Comparison of ENCODE assay signal across 8 cellular contexts in genomic region chr20:32359633-32360332, GRCh38. TPM values are rescaled to one million over a fixed set of nuclear protein-coding genes. Genes with fewer than 3 reads are reported as not detected.
A peak's percentile ranks its signal among the peaks of the same experiment; 100 is the strongest.
DNase-seq lines count a peak whose midpoint lies in the region; ATAC-seq and TF ChIP-seq lines count a peak whose summit lies in the region.

No MANE protein-coding gene starts in this region.

- TF ChIP-seq CTCF in right atrium auricular region (IDR thresholded peaks at IDR 0.05) = no peak

- CTCF ChIA-PET in activated CD8-positive, alpha-beta T cell treated with anti-CD3 and anti-CD28 coated beads, Interleukin-2, amount 10 ng/mL, durations not matched to agents 7 days and 5 days (lab: Charles Lee) = interaction anchor here (0.6 to 1.2 kb wide), 7 partner anchors 12 to 418 kb away, joined by 3 to 4 read pairs (median 3); no protein-coding TSS in a partner anchor

- DNase-seq in right atrium auricular region (ENCODE audit: low spot score) = no peak
- no peak for DNase-seq in cardiac septum (ENCODE audit: low spot score)
- peak; percentile 40 for DNase-seq in activated CD8-positive, alpha-beta T cell treated with anti-CD3 and anti-CD28 coated beads, Interleukin-2, amount 10 ng/mL, durations not matched to agents 7 days and 5 days
- DNase-seq in hepatic stellate cell (ENCODE audit: low spot score) = peak; percentile 70
- DNase-seq in kidney glomerular epithelial cell (lab: John Stamatoyannopoulos, UW) = no peak

- H3K4me3 Mint-ChIP-seq in activated CD8-positive, alpha-beta T cell treated with anti-CD3 and anti-CD28 coated beads, Interleukin-2, amount 10 ng/mL, durations not matched to agents 7 days and 5 days = peak overlapping the region; percentile 88

- no peaks in the 10 kb centered on the region for H3K27me3 Mint-ChIP-seq in activated CD8-positive, alpha-beta T cell treated with anti-CD3 and anti-CD28 coated beads, Interleukin-2, amount 10 ng/mL, durations not matched to agents 7 days and 5 days (ENCODE audit: low read depth)

- peak overlapping the region; percentile 88 for H3K27ac Mint-ChIP-seq in activated CD8-positive, alpha-beta T cell treated with anti-CD3 and anti-CD28 coated beads, Interleukin-2, amount 10 ng/mL, durations not matched to agents 7 days and 5 days

- no peaks in the 10 kb centered on the region for H3K9me3 Mint-ChIP-seq in activated CD8-positive, alpha-beta T cell treated with anti-CD3 and anti-CD28 coated beads, Interleukin-2, amount 10 ng/mL, durations not matched to agents 7 days and 5 days (ENCODE audit: insufficient read depth)

- ATAC-seq in activated CD8-positive, alpha-beta T cell treated with anti-CD3 and anti-CD28 coated beads, Interleukin-2, amount 10 ng/mL, durations not matched to agents 7 days and 5 days = no peak
- no peak for ATAC-seq in GM18858 (IDR thresholded peaks at IDR 0.05; ENCODE audit: unreplicated experiment)
- no peak for ATAC-seq in HG02973 (IDR thresholded peaks at IDR 0.05; ENCODE audit: unreplicated experiment)

- peaks cover 0 to 68% of the 10 kb centered on the region in 2 donors for H3K4me1 ChIP-seq in right atrium auricular region

- H3K36me3 Mint-ChIP-seq in activated CD8-positive, alpha-beta T cell treated with anti-CD3 and anti-CD28 coated beads, Interleukin-2, amount 10 ng/mL, durations not matched to agents 7 days and 5 days (ENCODE audit: low read depth) = peaks cover 13% of the 10 kb centered on the region

- H3K4me1 Mint-ChIP-seq in activated CD8-positive, alpha-beta T cell treated with anti-CD3 and anti-CD28 coated beads, Interleukin-2, amount 10 ng/mL, durations not matched to agents 7 days and 5 days (ENCODE audit: low read depth) = peaks cover 65% of the 10 kb centered on the region

- peak overlapping the region; percentile 90 to 94 for H3K4me3 ChIP-seq in right atrium auricular region
- H3K4me3 ChIP-seq in skin epidermis = peak overlapping the region; percentile 61 to 93 (median 84)

- intact Hi-C loops in cardiac septum (cut with DNase I) = loop anchor here (1.0 to 5.0 kb wide), 5 partner anchors 74 to 251 kb away; partner anchors contain the start of genes KIF3B, PLAGL2, POFUT1 and TM9SF4

- no peaks in the 10 kb centered on the region for H3K9me3 ChIP-seq in right atrium auricular region

- no peaks in the 10 kb centered on the region for H3K36me3 ChIP-seq in right atrium auricular region

- no peaks in the 10 kb centered on the region for H3K27me3 ChIP-seq in right atrium auricular region

- H3K27ac ChIP-seq in right atrium auricular region = peak overlapping the region; percentile 95 to 98
- peak overlapping the region in 19 of 21 experiments; percentile 90 to 99 (median 98) for H3K27ac ChIP-seq in skin epidermis

- POLR2A ChIA-PET in activated CD8-positive, alpha-beta T cell treated with anti-CD3 and anti-CD28 coated beads, Interleukin-2, amount 10 ng/mL, durations not matched to agents 7 days and 5 days (lab: Charles Lee) = interaction anchor here (0.5 to 3.6 kb wide), 16 partner anchors 8 to 670 kb away, joined by 3 to 11 read pairs (median 4); partner anchors contain the start of gene TM9SF4

RNA-seq across cellular contexts. Expression of gene ASXL1, which starts 1.7 kb away (rescaled TPM):
- total RNA-seq in right atrium auricular region (10 to 100 TPM; 15.9 to 30.5 TPM), cardiac septum (36.3 TPM)
- 10 to 100 TPM; 91.7 to 97.4 TPM for total RNA-seq in activated CD8-positive, alpha-beta T cell treated with anti-CD3 and anti-CD28 coated beads, Interleukin-2, amount 10 ng/mL, durations not matched to agents 7 days and 5 days

Comparison
In these comparisons a context has a peak if more than half of its experiments do, and no peak if none do; other contexts are left out.
1. DNase-seq: peak in activated CD8-positive, alpha-beta T cell treated with anti-CD3 and anti-CD28 coated beads, Interleukin-2, amount 10 ng/mL, durations not matched to agents 7 days and 5 days (single experiment) and hepatic stellate cell (single experiment); none in right atrium auricular region (single experiment), cardiac septum (single experiment) and kidney glomerular epithelial cell (single experiment).